Comparison of ENCODE assay signal across 7 cellular contexts in genomic region chr17:57704448-57704847, GRCh38. TPM values are rescaled to one million over a fixed set of nuclear protein-coding genes. Genes with fewer than 3 reads are reported as not detected.
"Had no signal": no experiment of that assay in that cellular context is flagged by ENCODE, and none has a peak within 500 bp of the region (broad histone marks: within the 10 kb centered on the region; RNA-seq: fewer than 3 reads in every experiment).

No MANE protein-coding gene starts in this region.

- DNase-seq: H9, HCEC 1CT had no signal

- H3K27ac ChIP-seq: HL-60 had no signal

- H3K4me3 ChIP-seq: GM23338 had no signal

- ATAC-seq: GM23338, HepG2 had no signal

RNA-seq across cellular contexts. Expression of gene CCDC182, which starts 40.7 kb away (rescaled TPM):
- total RNA-seq: GM23338, H1, H9, HepG2, HT1080 had no signal
